ENCODE assay signal across 11 cellular contexts in genomic region chr2:3709225-3709624, GRCh38. TPM values are rescaled to one million over a fixed set of nuclear protein-coding genes. Genes with fewer than 3 reads are reported as not detected.
"Had no signal": no experiment of that assay in that cellular context is flagged by ENCODE, and none has a peak within 500 bp of the region (broad histone marks: within the 10 kb centered on the region; RNA-seq: fewer than 3 reads in every experiment).

No MANE protein-coding gene starts in this region.

- H3K36me3 ChIP-seq: HAP-1 had no signal

- DNase-seq: GM23248, GOT3, H7, H9, HCEC 1CT, HFFc6 had no signal

- H2AFZ ChIP-seq: GM23248, GM23338 had no signal

- H3K27ac ChIP-seq: GM23248 had no signal

- H3K4me1 ChIP-seq: HAP-1 had no signal

- ATAC-seq: GM23338, HCT116 had no signal

- H3K4me2 ChIP-seq: GM23338 had no signal

- H3K27ac Mint-ChIP-seq: GM23338, H9, HFFc6 had no signal

- H3K4me3 ChIP-seq: GM23248, GM23338, HAP-1 had no signal

- H3K4me3 Mint-ChIP-seq: GM23338, H9, HFFc6 had no signal

- H3K9ac ChIP-seq: GM23248 had no signal

- H3K9me3 ChIP-seq: HAP-1 had no signal

RNA-seq across cellular contexts. Expression of gene DCDC2C, which starts 5.8 kb away (rescaled TPM):
- total RNA-seq: GM23248, GM23338, H1, H4, H7, H9, HFFc6 had no signal

RNA-seq across cellular contexts. Expression of gene ALLC, which starts 51.2 kb away (rescaled TPM):
- total RNA-seq: GM23248, GM23338, H1, H4, H7, H9, HFFc6 had no signal
